In the genomic region with DNA sequence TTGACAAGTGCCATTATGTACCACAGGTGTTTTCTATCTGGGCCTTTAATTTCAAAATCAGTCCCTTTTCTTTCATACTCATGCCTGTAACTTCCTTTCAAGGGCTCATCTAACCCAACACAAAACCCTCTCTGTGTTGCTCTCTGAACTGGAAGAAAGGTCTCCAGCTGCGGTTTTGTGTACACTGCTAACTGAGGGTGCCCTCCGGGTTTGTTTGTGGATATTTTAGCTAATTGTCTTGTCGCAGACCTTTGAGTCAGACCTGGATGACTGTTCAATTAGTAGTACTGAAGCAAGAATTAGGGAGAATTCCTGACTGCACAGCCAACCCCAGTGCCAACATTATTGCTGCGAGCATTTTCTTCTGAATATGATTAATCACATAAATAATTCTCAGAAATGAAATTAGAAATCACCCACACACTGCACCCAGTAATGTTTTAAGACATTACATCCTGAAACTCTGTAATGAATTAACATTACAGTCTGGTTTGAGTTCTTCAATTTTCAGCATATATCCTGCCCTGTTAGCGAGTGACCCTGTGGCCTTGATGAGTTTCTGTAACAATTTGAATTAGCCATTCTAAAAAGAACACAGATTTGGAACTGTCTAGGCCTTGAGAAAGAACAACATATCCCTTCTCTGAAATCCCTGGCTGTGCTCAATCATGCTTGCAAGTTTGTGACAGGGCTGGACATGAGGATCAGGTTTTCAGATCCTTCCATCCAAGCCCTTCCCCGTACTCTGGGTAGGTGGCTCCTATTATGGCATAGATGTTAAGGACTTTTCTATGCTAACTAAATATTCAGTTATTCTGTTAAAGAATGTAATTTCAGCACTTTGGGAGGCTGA, we compare ENCODE assay signal across 1 cellular context.
TF ChIP-seq lines count a peak whose summit lies in the region.

No MANE protein-coding gene starts in this region.

TF ChIP-seq in HepG2, 621 proteins besides CTCF, POLR2A, EP300 and RAD21 (continued from another document):
- TF ChIP-seq, protein P1, sequence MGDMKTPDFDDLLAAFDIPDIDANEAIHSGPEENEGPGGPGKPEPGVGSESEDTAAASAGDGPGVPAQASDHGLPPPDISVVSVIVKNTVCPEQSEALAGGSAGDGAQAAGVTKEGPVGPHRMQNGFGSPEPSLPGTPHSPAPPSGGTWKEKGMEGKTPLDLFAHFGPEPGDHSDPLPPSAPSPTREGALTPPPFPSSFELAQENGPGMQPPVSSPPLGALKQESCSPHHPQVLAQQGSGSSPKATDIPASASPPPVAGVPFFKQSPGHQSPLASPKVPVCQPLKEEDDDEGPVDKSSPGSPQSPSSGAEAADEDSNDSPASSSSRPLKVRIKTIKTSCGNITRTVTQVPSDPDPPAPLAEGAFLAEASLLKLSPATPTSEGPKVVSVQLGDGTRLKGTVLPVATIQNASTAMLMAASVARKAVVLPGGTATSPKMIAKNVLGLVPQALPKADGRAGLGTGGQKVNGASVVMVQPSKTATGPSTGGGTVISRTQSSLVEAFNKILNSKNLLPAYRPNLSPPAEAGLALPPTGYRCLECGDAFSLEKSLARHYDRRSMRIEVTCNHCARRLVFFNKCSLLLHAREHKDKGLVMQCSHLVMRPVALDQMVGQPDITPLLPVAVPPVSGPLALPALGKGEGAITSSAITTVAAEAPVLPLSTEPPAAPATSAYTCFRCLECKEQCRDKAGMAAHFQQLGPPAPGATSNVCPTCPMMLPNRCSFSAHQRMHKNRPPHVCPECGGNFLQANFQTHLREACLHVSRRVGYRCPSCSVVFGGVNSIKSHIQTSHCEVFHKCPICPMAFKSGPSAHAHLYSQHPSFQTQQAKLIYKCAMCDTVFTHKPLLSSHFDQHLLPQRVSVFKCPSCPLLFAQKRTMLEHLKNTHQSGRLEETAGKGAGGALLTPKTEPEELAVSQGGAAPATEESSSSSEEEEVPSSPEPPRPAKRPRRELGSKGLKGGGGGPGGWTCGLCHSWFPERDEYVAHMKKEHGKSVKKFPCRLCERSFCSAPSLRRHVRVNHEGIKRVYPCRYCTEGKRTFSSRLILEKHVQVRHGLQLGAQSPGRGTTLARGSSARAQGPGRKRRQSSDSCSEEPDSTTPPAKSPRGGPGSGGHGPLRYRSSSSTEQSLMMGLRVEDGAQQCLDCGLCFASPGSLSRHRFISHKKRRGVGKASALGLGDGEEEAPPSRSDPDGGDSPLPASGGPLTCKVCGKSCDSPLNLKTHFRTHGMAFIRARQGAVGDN (CRISPR knock-in tag; IDR thresholded peaks at IDR 0.05) = no peak
- 0 out of 2 replicates have a peak, but pooled peaks have one; percentile 25 for TF ChIP-seq ZMYM4 (CRISPR knock-in tag; IDR thresholded peaks at IDR 0.05)
- TF ChIP-seq ZNF605 (CRISPR knock-in tag; IDR thresholded peaks at IDR 0.05) = no peak
- TF ChIP-seq, protein P2, sequence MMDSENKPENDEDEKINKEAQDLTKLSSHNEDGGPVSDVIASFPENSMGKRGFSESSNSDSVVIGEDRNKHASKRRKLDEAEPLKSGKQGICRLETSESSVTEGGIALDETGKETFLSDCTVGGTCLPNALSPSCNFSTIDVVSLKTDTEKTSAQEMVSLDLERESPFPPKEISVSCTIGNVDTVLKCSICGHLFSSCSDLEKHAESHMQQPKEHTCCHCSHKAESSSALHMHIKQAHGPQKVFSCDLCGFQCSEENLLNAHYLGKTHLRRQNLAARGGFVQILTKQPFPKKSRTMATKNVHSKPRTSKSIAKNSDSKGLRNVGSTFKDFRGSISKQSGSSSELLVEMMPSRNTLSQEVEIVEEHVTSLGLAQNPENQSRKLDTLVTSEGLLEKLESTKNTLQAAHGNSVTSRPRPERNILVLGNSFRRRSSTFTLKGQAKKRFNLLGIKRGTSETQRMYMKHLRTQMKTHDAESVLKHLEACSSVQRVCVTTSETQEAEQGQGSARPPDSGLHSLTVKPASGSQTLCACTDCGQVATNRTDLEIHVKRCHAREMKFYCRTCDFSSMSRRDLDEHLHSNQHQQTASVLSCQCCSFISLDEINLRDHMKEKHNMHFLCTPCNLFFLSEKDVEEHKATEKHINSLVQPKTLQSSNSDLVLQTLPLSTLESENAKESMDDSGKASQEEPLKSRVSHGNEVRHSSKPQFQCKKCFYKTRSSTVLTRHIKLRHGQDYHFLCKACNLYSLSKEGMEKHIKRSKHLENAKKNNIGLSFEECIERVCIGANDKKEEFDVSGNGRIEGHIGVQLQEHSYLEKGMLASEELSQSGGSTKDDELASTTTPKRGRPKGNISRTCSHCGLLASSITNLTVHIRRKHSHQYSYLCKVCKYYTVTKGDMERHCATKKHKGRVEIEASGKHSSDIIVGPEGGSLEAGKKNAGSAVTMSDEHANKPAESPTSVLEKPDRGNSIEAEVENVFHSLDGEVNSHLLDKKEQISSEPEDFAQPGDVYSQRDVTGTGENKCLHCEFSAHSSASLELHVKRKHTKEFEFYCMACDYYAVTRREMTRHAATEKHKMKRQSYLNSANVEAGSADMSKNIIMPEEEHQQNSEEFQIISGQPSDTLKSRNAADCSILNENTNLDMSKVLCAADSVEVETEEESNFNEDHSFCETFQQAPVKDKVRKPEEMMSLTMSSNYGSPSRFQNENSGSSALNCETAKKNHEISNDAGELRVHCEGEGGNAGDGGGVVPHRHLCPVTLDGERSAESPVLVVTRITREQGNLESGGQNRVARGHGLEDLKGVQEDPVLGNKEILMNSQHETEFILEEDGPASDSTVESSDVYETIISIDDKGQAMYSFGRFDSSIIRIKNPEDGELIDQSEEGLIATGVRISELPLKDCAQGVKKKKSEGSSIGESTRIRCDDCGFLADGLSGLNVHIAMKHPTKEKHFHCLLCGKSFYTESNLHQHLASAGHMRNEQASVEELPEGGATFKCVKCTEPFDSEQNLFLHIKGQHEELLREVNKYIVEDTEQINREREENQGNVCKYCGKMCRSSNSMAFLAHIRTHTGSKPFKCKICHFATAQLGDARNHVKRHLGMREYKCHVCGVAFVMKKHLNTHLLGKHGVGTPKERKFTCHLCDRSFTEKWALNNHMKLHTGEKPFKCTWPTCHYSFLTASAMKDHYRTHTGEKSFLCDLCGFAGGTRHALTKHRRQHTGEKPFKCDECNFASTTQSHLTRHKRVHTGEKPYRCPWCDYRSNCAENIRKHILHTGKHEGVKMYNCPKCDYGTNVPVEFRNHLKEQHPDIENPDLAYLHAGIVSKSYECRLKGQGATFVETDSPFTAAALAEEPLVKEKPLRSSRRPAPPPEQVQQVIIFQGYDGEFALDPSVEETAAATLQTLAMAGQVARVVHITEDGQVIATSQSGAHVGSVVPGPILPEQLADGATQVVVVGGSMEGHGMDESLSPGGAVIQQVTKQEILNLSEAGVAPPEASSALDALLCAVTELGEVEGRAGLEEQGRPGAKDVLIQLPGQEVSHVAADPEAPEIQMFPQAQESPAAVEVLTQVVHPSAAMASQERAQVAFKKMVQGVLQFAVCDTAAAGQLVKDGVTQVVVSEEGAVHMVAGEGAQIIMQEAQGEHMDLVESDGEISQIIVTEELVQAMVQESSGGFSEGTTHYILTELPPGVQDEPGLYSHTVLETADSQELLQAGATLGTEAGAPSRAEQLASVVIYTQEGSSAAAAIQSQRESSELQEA (CRISPR knock-in tag; IDR thresholded peaks at IDR 0.05; ENCODE audit: not compliant biosample characterization) = no peak
- peak; percentile 38; the same call in 1 of the 2 replicates for TF ChIP-seq TCF7 (IDR thresholded peaks at IDR 0.05; ENCODE audit: low read depth)
- 0 out of 2 replicates have a peak, but pooled peaks have one; percentile 33 for TF ChIP-seq TBX3 (IDR thresholded peaks at IDR 0.05; ENCODE audit: borderline replicate concordance)
- no peak for TF ChIP-seq NONO (IDR thresholded peaks at IDR 0.05)
- peak; percentile 49; the same call in 1 of the 2 replicates for TF ChIP-seq NONO (CRISPR knock-in tag; conservative IDR thresholded peaks at IDR 0.05)
- TF ChIP-seq, protein P3, sequence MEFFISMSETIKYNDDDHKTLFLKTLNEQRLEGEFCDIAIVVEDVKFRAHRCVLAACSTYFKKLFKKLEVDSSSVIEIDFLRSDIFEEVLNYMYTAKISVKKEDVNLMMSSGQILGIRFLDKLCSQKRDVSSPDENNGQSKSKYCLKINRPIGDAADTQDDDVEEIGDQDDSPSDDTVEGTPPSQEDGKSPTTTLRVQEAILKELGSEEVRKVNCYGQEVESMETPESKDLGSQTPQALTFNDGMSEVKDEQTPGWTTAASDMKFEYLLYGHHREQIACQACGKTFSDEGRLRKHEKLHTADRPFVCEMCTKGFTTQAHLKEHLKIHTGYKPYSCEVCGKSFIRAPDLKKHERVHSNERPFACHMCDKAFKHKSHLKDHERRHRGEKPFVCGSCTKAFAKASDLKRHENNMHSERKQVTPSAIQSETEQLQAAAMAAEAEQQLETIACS (CRISPR knock-in tag; IDR thresholded peaks at IDR 0.05) = no peak
- TF ChIP-seq SOX5 (CRISPR knock-in tag; IDR thresholded peaks at IDR 0.05; ENCODE audit: borderline replicate concordance) = 0 out of 2 replicates have a peak, but pooled peaks have one; percentile 54
- TF ChIP-seq MXI1 (IDR thresholded peaks at IDR 0.05; ENCODE audit: borderline replicate concordance, low read depth, low read length) = no peak
